Comparison of ENCODE assay signal across 1 cellular context in the genomic region with DNA sequence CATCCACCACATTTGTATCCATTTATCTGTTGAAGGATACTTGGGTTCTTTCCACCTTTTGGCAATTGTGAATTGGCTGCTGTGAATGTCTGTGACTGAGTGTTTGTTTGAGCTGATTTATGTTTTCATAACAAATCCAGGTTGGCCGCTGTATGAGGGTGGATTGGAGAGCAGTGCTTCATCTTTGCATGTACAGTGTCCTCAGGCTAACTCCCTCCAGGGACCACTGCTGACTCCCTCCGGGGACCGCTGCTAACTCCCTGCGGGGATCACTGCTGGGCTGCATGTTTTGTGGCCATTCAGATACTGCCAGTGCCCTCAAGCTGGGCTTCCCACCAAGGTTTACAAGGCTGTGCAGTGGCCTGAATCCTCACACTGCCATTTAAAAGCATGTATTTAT.
TF ChIP-seq lines count a peak whose summit lies in the region.

No MANE protein-coding gene starts in this region.

TF ChIP-seq in HEK293, 187 proteins besides CTCF, POLR2A, EP300 and RAD21 (continued from another document):
- TF ChIP-seq, protein P1, sequence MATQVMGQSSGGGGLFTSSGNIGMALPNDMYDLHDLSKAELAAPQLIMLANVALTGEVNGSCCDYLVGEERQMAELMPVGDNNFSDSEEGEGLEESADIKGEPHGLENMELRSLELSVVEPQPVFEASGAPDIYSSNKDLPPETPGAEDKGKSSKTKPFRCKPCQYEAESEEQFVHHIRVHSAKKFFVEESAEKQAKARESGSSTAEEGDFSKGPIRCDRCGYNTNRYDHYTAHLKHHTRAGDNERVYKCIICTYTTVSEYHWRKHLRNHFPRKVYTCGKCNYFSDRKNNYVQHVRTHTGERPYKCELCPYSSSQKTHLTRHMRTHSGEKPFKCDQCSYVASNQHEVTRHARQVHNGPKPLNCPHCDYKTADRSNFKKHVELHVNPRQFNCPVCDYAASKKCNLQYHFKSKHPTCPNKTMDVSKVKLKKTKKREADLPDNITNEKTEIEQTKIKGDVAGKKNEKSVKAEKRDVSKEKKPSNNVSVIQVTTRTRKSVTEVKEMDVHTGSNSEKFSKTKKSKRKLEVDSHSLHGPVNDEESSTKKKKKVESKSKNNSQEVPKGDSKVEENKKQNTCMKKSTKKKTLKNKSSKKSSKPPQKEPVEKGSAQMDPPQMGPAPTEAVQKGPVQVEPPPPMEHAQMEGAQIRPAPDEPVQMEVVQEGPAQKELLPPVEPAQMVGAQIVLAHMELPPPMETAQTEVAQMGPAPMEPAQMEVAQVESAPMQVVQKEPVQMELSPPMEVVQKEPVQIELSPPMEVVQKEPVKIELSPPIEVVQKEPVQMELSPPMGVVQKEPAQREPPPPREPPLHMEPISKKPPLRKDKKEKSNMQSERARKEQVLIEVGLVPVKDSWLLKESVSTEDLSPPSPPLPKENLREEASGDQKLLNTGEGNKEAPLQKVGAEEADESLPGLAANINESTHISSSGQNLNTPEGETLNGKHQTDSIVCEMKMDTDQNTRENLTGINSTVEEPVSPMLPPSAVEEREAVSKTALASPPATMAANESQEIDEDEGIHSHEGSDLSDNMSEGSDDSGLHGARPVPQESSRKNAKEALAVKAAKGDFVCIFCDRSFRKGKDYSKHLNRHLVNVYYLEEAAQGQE (tag by site-specific recombination; IDR thresholded peaks at IDR 0.05): no peak
- TF ChIP-seq ZNF654 (tag by site-specific recombination; IDR thresholded peaks at IDR 0.05; ENCODE audit: low read depth) (no peak), ZNF416 (tag by site-specific recombination; IDR thresholded peaks at IDR 0.05) (no peak), ZNF621 (tag by site-specific recombination; IDR thresholded peaks at IDR 0.05) (no peak)
- TF ChIP-seq, protein P2, sequence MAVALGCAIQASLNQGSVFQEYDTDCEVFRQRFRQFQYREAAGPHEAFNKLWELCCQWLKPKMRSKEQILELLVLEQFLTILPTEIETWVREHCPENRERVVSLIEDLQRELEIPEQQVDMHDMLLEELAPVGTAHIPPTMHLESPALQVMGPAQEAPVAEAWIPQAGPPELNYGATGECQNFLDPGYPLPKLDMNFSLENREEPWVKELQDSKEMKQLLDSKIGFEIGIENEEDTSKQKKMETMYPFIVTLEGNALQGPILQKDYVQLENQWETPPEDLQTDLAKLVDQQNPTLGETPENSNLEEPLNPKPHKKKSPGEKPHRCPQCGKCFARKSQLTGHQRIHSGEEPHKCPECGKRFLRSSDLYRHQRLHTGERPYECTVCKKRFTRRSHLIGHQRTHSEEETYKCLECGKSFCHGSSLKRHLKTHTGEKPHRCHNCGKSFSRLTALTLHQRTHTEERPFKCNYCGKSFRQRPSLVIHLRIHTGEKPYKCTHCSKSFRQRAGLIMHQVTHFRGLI (tag by site-specific recombination; IDR thresholded peaks at IDR 0.05): peak; percentile 39; the same call in 1 of the 2 replicates
- TF ChIP-seq, protein P3, sequence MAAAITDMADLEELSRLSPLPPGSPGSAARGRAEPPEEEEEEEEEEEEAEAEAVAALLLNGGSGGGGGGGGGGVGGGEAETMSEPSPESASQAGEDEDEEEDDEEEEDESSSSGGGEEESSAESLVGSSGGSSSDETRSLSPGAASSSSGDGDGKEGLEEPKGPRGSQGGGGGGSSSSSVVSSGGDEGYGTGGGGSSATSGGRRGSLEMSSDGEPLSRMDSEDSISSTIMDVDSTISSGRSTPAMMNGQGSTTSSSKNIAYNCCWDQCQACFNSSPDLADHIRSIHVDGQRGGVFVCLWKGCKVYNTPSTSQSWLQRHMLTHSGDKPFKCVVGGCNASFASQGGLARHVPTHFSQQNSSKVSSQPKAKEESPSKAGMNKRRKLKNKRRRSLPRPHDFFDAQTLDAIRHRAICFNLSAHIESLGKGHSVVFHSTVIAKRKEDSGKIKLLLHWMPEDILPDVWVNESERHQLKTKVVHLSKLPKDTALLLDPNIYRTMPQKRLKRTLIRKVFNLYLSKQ (tag by site-specific recombination; IDR thresholded peaks at IDR 0.05; ENCODE audit: borderline replicate concordance): no peak
- TF ChIP-seq, protein P4, sequence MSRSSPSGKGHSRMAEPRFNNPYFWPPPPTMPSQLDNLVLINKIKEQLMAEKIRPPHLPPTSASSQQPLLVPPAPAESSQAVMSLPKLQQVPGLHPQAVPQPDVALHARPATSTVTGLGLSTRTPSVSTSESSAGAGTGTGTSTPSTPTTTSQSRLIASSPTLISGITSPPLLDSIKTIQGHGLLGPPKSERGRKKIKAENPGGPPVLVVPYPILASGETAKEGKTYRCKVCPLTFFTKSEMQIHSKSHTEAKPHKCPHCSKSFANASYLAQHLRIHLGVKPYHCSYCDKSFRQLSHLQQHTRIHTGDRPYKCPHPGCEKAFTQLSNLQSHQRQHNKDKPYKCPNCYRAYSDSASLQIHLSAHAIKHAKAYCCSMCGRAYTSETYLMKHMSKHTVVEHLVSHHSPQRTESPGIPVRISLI (tag by site-specific recombination; IDR thresholded peaks at IDR 0.05): no peak
- TF ChIP-seq, protein P5, sequence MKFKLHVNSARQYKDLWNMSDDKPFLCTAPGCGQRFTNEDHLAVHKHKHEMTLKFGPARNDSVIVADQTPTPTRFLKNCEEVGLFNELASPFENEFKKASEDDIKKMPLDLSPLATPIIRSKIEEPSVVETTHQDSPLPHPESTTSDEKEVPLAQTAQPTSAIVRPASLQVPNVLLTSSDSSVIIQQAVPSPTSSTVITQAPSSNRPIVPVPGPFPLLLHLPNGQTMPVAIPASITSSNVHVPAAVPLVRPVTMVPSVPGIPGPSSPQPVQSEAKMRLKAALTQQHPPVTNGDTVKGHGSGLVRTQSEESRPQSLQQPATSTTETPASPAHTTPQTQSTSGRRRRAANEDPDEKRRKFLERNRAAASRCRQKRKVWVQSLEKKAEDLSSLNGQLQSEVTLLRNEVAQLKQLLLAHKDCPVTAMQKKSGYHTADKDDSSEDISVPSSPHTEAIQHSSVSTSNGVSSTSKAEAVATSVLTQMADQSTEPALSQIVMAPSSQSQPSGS (tag by site-specific recombination; IDR thresholded peaks at IDR 0.05; ENCODE audit: low read depth): no peak
- TF ChIP-seq, protein P6, sequence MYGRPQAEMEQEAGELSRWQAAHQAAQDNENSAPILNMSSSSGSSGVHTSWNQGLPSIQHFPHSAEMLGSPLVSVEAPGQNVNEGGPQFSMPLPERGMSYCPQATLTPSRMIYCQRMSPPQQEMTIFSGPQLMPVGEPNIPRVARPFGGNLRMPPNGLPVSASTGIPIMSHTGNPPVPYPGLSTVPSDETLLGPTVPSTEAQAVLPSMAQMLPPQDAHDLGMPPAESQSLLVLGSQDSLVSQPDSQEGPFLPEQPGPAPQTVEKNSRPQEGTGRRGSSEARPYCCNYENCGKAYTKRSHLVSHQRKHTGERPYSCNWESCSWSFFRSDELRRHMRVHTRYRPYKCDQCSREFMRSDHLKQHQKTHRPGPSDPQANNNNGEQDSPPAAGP (tag by site-specific recombination; IDR thresholded peaks at IDR 0.05): no peak
